Comparison of ENCODE assay signal across 22 cellular contexts in the genomic region with DNA sequence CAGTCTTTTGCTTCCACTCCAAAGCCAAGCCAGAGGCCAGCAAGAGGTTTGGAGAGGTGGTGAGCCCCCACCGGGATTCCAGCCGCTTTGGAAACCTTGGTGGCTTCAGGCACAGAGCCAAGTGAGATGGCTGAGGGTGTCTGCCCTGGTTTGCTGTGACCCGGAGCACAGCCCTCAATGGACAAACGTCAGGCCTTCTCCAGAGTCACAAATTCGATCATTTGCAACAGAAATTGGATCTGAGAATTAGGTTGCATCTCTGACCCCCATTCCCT. TPM values are rescaled to one million over a fixed set of nuclear protein-coding genes. Genes with fewer than 3 reads are reported as not detected.
DNase-seq lines count a peak whose midpoint lies in the region; ATAC-seq and TF ChIP-seq lines count a peak whose summit lies in the region.
"Had no signal": no experiment of that assay in that cellular context is flagged by ENCODE, and none has a peak within 500 bp of the region (broad histone marks: within the 10 kb centered on the region; RNA-seq: fewer than 3 reads in every experiment).

No MANE protein-coding gene starts in this region.

- no peak for ATAC-seq in activated T-cell treated with anti-CD3 and anti-CD28 coated beads, Interleukin-2, amount 50 U/mL, for 72 hours (replicated peaks in 1 of 2)
- no peak for ATAC-seq in naive B cell (ENCODE audit: low read depth in 2 of 2)
- no peak for ATAC-seq in HG02938 (IDR thresholded peaks at IDR 0.05; ENCODE audit: unreplicated experiment)
- ATAC-seq in GM18907 (IDR thresholded peaks at IDR 0.05; ENCODE audit: unreplicated experiment): no peak

- no peak overlapping the region for H3K4me3 ChIP-seq in effector memory CD4-positive, alpha-beta T cell (ENCODE audit: insufficient read depth, low read depth, low read length, poor library complexity, severe bottlenecking)

- H3K36me3 ChIP-seq in effector memory CD4-positive, alpha-beta T cell (ENCODE audit: control insufficient read depth, insufficient read depth, low read length): no peaks in the 10 kb centered on the region
- H3K36me3 ChIP-seq: tibial artery had no signal

- H3K9me3 ChIP-seq in effector memory CD4-positive, alpha-beta T cell (ENCODE audit: control insufficient read depth, low read length): no peaks in the 10 kb centered on the region
- H3K9me3 ChIP-seq: tibial artery had no signal

- DNase-seq in activated T-cell treated with anti-CD3 and anti-CD28 coated beads, Interleukin-2, amount 50 U/mL, for 72 hours: no peak
- DNase-seq in activated T-cell treated with anti-CD3 and anti-CD28 coated beads, Interleukin-2, amount 50 U/mL, for 1 hour: no peak
- DNase-seq in naive B cell (no peak), cerebellum (ENCODE audit: low spot score) (no peak)
- no peak for DNase-seq in effector memory CD4-positive, alpha-beta T cell
- DNase-seq: activated CD8-positive, alpha-beta memory T cell treated with anti-CD3 and anti-CD28 coated beads, Interleukin-2, amount 50 U/mL, for 4 hours; activated effector memory CD4-positive, alpha-beta T cell treated with Interleukin-2 at 50 U/mL for 16 hours; Calu3; NCI-H446; small intestine; stimulated activated CD4-positive, alpha-beta T cell treated with anti-CD3 and anti-CD28 coated beads, Interleukin-2, amount 100 ng/mL, for 48 hours; stimulated activated naive CD8-positive, alpha-beta T cell treated with anti-CD3 and anti-CD28 coated beads, Interleukin-15, Interleukin-2, amounts not matched to agents 100 U/mL and 50 U/mL, for 24 hours; tibial artery had no signal

- no peak for TF ChIP-seq CTCF in brain (conservative IDR thresholded peaks at IDR 0.05)

- peaks cover 10% of the 10 kb centered on the region for H3K4me1 ChIP-seq in effector memory CD4-positive, alpha-beta T cell (ENCODE audit: control insufficient read depth, insufficient read depth, low read length, poor library complexity, severe bottlenecking)

- H3K27ac Mint-ChIP-seq in activated T-cell treated with anti-CD3 and anti-CD28 coated beads, Interleukin-2, amount 50 U/mL, for 72 hours: no peak overlapping the region
- H3K27ac Mint-ChIP-seq in brain (no peak overlapping the region), naive B cell (no peak overlapping the region)

- peak overlapping the region; percentile 71 to 74 for H3K4me3 Mint-ChIP-seq in activated T-cell treated with anti-CD3 and anti-CD28 coated beads, Interleukin-2, amount 50 U/mL, for 72 hours
- H3K4me3 Mint-ChIP-seq in brain (peak overlapping the region; percentile 83 to 89 (median 87)), naive B cell (peak overlapping the region in 7 of 8 donors; percentile 43 to 86 (median 64))

- peaks cover 87% of the 10 kb centered on the region for H3K27me3 Mint-ChIP-seq in activated T-cell treated with anti-CD3 and anti-CD28 coated beads, Interleukin-2, amount 50 U/mL, for 72 hours (ENCODE audit: low read depth)
- peaks cover 97% of the 10 kb centered on the region for H3K27me3 Mint-ChIP-seq in brain
- peaks cover 73 to 93% (median 82%) of the 10 kb centered on the region in 3 donors for H3K27me3 Mint-ChIP-seq in naive B cell

- peaks cover 0 to 3% of the 10 kb centered on the region in 2 donors for H3K36me3 Mint-ChIP-seq in activated T-cell treated with anti-CD3 and anti-CD28 coated beads, Interleukin-2, amount 50 U/mL, for 72 hours (ENCODE audit: insufficient read depth in 2 of 2)
- H3K36me3 Mint-ChIP-seq in brain (no peaks in the 10 kb centered on the region), naive B cell (no peaks in the 10 kb centered on the region)

- no peak overlapping the region for H3K27ac ChIP-seq in effector memory CD4-positive, alpha-beta T cell (ENCODE audit: insufficient read depth, low read length, poor library complexity, severe bottlenecking)
- H3K27ac ChIP-seq: coronary artery, SK-N-MC, tibial artery had no signal

- no peaks in the 10 kb centered on the region for H3K9me3 Mint-ChIP-seq in activated T-cell treated with anti-CD3 and anti-CD28 coated beads, Interleukin-2, amount 50 U/mL, for 72 hours
- H3K9me3 Mint-ChIP-seq in brain: peaks cover 0 to 7% (median 0%) of the 10 kb centered on the region in 5 experiments
- H3K9me3 Mint-ChIP-seq in naive B cell: no peaks in the 10 kb centered on the region

- H3K27me3 ChIP-seq in effector memory CD4-positive, alpha-beta T cell (replicated peaks; ENCODE audit: control insufficient read depth, insufficient read depth, low read length, poor library complexity, severe bottlenecking): peaks cover 41% of the 10 kb centered on the region

- peaks cover 21% of the 10 kb centered on the region for H3K4me1 Mint-ChIP-seq in activated T-cell treated with anti-CD3 and anti-CD28 coated beads, Interleukin-2, amount 50 U/mL, for 72 hours (ENCODE audit: low read depth)
- H3K4me1 Mint-ChIP-seq in brain: peaks cover 28% of the 10 kb centered on the region
- peaks cover 26 to 32% (median 27%) of the 10 kb centered on the region in 3 donors for H3K4me1 Mint-ChIP-seq in naive B cell

RNA-seq across cellular contexts. Expression of a gene that starts 0.9 kb away (rescaled TPM):
- not detected for total RNA-seq in activated T-cell treated with anti-CD3 and anti-CD28 coated beads, Interleukin-2, amount 50 U/mL, for 72 hours
- polyA plus RNA-seq in brain (ENCODE audit: insufficient read depth, low read depth, low replicate concordance): 0.08 TPM
- polyA plus RNA-seq in naive B cell (ENCODE audit: low read depth in 6 of 6): not detected
- total RNA-seq in cerebellum: 0.54 TPM
- total RNA-seq: Calu3; H4; RPMI7951; T-helper 2 cell treated with Interferon-gamma antibody and Interleukin-4, amounts not matched to agents 100 ng/mL and 5 ng/mL, for 36 hours had no signal
- polyA plus RNA-seq: BJ had no signal

RNA-seq across cellular contexts. Expression of a gene that starts 10.9 kb away (rescaled TPM):
- total RNA-seq in activated T-cell treated with anti-CD3 and anti-CD28 coated beads, Interleukin-2, amount 50 U/mL, for 72 hours: 10 to 100 TPM in 1 of 2 donors, 1 to 10 TPM in 1; 8.7 to 13.5 TPM
- polyA plus RNA-seq in brain (ENCODE audit: insufficient read depth, low read depth, low replicate concordance): 239 TPM
- polyA plus RNA-seq in naive B cell (ENCODE audit: low read depth in 6 of 6): 10 to 100 TPM; 30.5 to 89.2 (median 55.6) TPM
- 8.1 TPM for total RNA-seq in cerebellum

RNA-seq across cellular contexts. Expression of a gene that starts 32.0 kb away (rescaled TPM):
- 10 to 100 TPM; 29.5 to 34.3 TPM for total RNA-seq in activated T-cell treated with anti-CD3 and anti-CD28 coated beads, Interleukin-2, amount 50 U/mL, for 72 hours
- 66.5 TPM for polyA plus RNA-seq in brain (ENCODE audit: insufficient read depth, low read depth, low replicate concordance)
- polyA plus RNA-seq in naive B cell (ENCODE audit: low read depth in 6 of 6): 10 to 100 TPM; 44.1 to 93.7 (median 54.1) TPM
- total RNA-seq in cerebellum: 73.3 TPM
